Comparison of ENCODE assay signal across 13 cellular contexts in the genomic region with DNA sequence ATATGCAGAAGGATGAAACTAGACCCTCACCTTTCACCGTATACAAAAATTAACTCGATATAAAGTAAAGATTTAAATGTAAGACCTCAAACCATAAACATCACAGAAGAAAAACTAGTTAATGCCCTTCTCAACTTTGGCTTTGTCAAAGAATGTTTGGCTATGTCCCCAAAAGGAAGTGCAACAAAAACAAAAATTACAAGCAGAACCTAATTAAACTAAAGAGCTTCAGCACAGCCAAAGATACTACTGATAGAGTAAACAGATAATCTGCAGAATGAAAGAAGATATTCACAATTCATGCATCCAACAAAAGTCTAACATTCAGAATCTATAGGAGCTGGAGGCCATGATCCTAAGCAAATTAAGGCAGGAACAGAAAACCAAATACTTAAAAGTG.
DNase-seq lines count a peak whose midpoint lies in the region; ATAC-seq and TF ChIP-seq lines count a peak whose summit lies in the region.
"Had no signal": no experiment of that assay in that cellular context is flagged by ENCODE, and none has a peak within 500 bp of the region (broad histone marks: within the 10 kb centered on the region; RNA-seq: fewer than 3 reads in every experiment).

No MANE protein-coding gene starts in this region.

- H3K4me3 ChIP-seq in A673 (ENCODE audit: low read depth, low read length, poor library complexity, severe bottlenecking) (no peak overlapping the region), GM23338 (no peak overlapping the region), dorsolateral prefrontal cortex (no peak overlapping the region), Caco-2 (ENCODE audit: low read depth, low read length) (no peak overlapping the region)
- H3K4me3 ChIP-seq: GM23248 had no signal

- H3K9me3 ChIP-seq in A673 (ENCODE audit: low read depth, low read length, poor library complexity, severe bottlenecking) (no peaks in the 10 kb centered on the region), Caco-2 (no peaks in the 10 kb centered on the region)

- intact Hi-C loops in A673 (cut with micrococcal nuclease; ENCODE audit: unreplicated experiment) (loop anchor here (10.0 kb wide), 1 partner anchor 232 kb away; no protein-coding TSS in a partner anchor), dorsolateral prefrontal cortex (cut with DNase I) (no loop called here), Caco-2 (cut with micrococcal nuclease; ENCODE audit: unreplicated experiment) (no loop called here)

- H4K20me1 ChIP-seq in GM23338 (replicated peaks; ENCODE audit: insufficient read depth): no peaks in the 10 kb centered on the region

- H3K36me3 Mint-ChIP-seq in GM23338 (ENCODE audit: low read depth): peaks cover 16% of the 10 kb centered on the region
- H3K36me3 Mint-ChIP-seq in Caco-2 (ENCODE audit: insufficient read depth, unreplicated experiment): no peaks in the 10 kb centered on the region

- H3K9me3 Mint-ChIP-seq in GM23338 (peaks cover 17% of the 10 kb centered on the region), Caco-2 (ENCODE audit: unreplicated experiment) (no peaks in the 10 kb centered on the region)

- 0 out of 2 replicates have a peak overlapping the region, but pooled peaks have one; percentile 19 for H2AFZ ChIP-seq in GM23338
- H2AFZ ChIP-seq: GM23248 had no signal

- no peak overlapping the region for H3K27ac Mint-ChIP-seq in GM23338
- no peak overlapping the region for H3K27ac Mint-ChIP-seq in Caco-2 (ENCODE audit: unreplicated experiment)
- H3K27ac Mint-ChIP-seq: CD4-positive, alpha-beta T cell had no signal

- peaks cover 14% of the 10 kb centered on the region for H3K4me1 ChIP-seq in A673 (ENCODE audit: insufficient read depth, low read length, poor library complexity, severe bottlenecking)
- no peaks in the 10 kb centered on the region; the same call in 1 of the 2 replicates for H3K4me1 ChIP-seq in GM23338 (ENCODE audit: insufficient read depth)
- no peaks in the 10 kb centered on the region for H3K4me1 ChIP-seq in Caco-2

- no peaks in the 10 kb centered on the region for H3K79me2 ChIP-seq in GM23338 (replicated peaks; ENCODE audit: insufficient read depth)

- H3K27me3 Mint-ChIP-seq in GM23338 (ENCODE audit: insufficient read depth, low read depth, poor library complexity) (no peaks in the 10 kb centered on the region), Caco-2 (ENCODE audit: insufficient read depth, unreplicated experiment) (no peaks in the 10 kb centered on the region)
- H3K27me3 Mint-ChIP-seq: CD4-positive, alpha-beta T cell had no signal

- CTCF ChIA-PET in A673 (lab: Charles Lee): no interaction called here
- CTCF ChIA-PET in Caco-2 (lab: Charles Lee): no interaction called here

- H3K4me3 Mint-ChIP-seq in GM23338 (no peak overlapping the region), Caco-2 (ENCODE audit: unreplicated experiment) (no peak overlapping the region)
- H3K4me3 Mint-ChIP-seq: CD4-positive, alpha-beta T cell had no signal

- POLR2A ChIA-PET in A673 (lab: Charles Lee; ENCODE audit: low non-redundant PET): no interaction called here
- POLR2A ChIA-PET in Caco-2 (lab: Charles Lee): no interaction called here

- H3F3A ChIP-seq in GM23338 (replicated peaks; ENCODE audit: low read depth): no peaks in the 10 kb centered on the region

- H3K9me2 ChIP-seq in GM23338 (ENCODE audit: insufficient read depth): 0 out of 2 replicates have a peak, but pooled peaks cover 4% of the 10 kb centered on the region

- BruUV-seq in A673 (replicated peaks; lab: Mats Ljungman, UMichigan) (no TSS peak), Caco-2 (replicated peaks; lab: Mats Ljungman, UMichigan) (no TSS peak)

- H3K27ac ChIP-seq in A673 (ENCODE audit: low read depth, low read length, poor library complexity, severe bottlenecking) (no peak overlapping the region), GM23338 (ENCODE audit: low read depth) (no peak overlapping the region), dorsolateral prefrontal cortex (no peak overlapping the region)
- H3K27ac ChIP-seq: C4-2B, GM23248, HL-60 had no signal

- DNase-seq in A673 (ENCODE audit: low spot score): peak; percentile 5
- DNase-seq in GM23338 (ENCODE audit: low spot score): no peak
- DNase-seq in NCI-H748 (lab: John Stamatoyannopoulos, UW; ENCODE audit: unreplicated experiment): peak; percentile 74
- peak; percentile 4 for DNase-seq in foreskin melanocyte
- no peak for DNase-seq in dorsolateral prefrontal cortex
- no peak for DNase-seq in Caco-2
- DNase-seq: AML-193; CD4-positive, alpha-beta T cell; GM23248; HCEC 1CT had no signal

- H3K36me3 ChIP-seq in A673 (ENCODE audit: insufficient read depth, low read length, poor library complexity, severe bottlenecking): no peaks in the 10 kb centered on the region
- no peaks in the 10 kb centered on the region for H3K36me3 ChIP-seq in GM23338 (ENCODE audit: insufficient read depth)
- no peaks in the 10 kb centered on the region for H3K36me3 ChIP-seq in Caco-2 (ENCODE audit: control insufficient read depth, insufficient read depth, low read length)

- ATAC-seq in GM23338 (no peak), HG02759 (IDR thresholded peaks at IDR 0.05; ENCODE audit: unreplicated experiment) (no peak)

- no peak overlapping the region for H3K4me2 ChIP-seq in GM23338

- H3K27me3 ChIP-seq in A673 (replicated peaks; ENCODE audit: insufficient read depth, low read depth, low read length, poor library complexity) (no peaks in the 10 kb centered on the region), GM23338 (ENCODE audit: insufficient read depth) (no peaks in the 10 kb centered on the region), dorsolateral prefrontal cortex (no peaks in the 10 kb centered on the region), Caco-2 (replicated peaks; ENCODE audit: control insufficient read depth, insufficient read depth, low read length) (no peaks in the 10 kb centered on the region)

- TF ChIP-seq CTCF in A673 (conservative IDR thresholded peaks at IDR 0.05; ENCODE audit: low read depth, low read length) (no peak), GM23338 (conservative IDR thresholded peaks at IDR 0.05; ENCODE audit: low read depth in 2 of 2) (no peak), dorsolateral prefrontal cortex (IDR thresholded peaks at IDR 0.05 in 54 of 56, conservative IDR thresholded peaks at IDR 0.05 in 2 of 56; ENCODE audit: low read depth in 1 of 56, partially characterized antibody in 56 of 56) (no peak), Caco-2 (IDR thresholded peaks at IDR 0.05; ENCODE audit: insufficient read depth in 1 of 2, low read depth in 1 of 2, low read length in 1 of 2, severe bottlenecking in 1 of 2, unreplicated experiment in 1 of 2) (no peak)

- no peaks in the 10 kb centered on the region; the same call in 2 of the 3 replicates for H3K4me1 Mint-ChIP-seq in GM23338
- no peaks in the 10 kb centered on the region for H3K4me1 Mint-ChIP-seq in Caco-2 (ENCODE audit: low read depth, unreplicated experiment)

TF ChIP-seq in GM23338, 12 proteins besides CTCF, POLR2A, EP300 and RAD21 (continues in another document):
- no peak for TF ChIP-seq ZNF331 (CRISPR knock-in tag; IDR thresholded peaks at IDR 0.05; ENCODE audit: low read depth)
- TF ChIP-seq, protein P1, sequence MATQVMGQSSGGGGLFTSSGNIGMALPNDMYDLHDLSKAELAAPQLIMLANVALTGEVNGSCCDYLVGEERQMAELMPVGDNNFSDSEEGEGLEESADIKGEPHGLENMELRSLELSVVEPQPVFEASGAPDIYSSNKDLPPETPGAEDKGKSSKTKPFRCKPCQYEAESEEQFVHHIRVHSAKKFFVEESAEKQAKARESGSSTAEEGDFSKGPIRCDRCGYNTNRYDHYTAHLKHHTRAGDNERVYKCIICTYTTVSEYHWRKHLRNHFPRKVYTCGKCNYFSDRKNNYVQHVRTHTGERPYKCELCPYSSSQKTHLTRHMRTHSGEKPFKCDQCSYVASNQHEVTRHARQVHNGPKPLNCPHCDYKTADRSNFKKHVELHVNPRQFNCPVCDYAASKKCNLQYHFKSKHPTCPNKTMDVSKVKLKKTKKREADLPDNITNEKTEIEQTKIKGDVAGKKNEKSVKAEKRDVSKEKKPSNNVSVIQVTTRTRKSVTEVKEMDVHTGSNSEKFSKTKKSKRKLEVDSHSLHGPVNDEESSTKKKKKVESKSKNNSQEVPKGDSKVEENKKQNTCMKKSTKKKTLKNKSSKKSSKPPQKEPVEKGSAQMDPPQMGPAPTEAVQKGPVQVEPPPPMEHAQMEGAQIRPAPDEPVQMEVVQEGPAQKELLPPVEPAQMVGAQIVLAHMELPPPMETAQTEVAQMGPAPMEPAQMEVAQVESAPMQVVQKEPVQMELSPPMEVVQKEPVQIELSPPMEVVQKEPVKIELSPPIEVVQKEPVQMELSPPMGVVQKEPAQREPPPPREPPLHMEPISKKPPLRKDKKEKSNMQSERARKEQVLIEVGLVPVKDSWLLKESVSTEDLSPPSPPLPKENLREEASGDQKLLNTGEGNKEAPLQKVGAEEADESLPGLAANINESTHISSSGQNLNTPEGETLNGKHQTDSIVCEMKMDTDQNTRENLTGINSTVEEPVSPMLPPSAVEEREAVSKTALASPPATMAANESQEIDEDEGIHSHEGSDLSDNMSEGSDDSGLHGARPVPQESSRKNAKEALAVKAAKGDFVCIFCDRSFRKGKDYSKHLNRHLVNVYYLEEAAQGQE (IDR thresholded peaks at IDR 0.05; ENCODE audit: unreplicated experiment): no peak
- TF ChIP-seq CREB1 (CRISPR knock-in tag; IDR thresholded peaks at IDR 0.05; ENCODE audit: low read depth): no peak

Comparison
In these comparisons a context has a peak if more than half of its experiments do, and no peak if none do; other contexts are left out.
1. DNase-seq: peak in A673 (single experiment), NCI-H748 (single experiment) and foreskin melanocyte (single experiment); none in GM23338 (single experiment), dorsolateral prefrontal cortex (0 of 10) and Caco-2 (0 of 2).